ENCODE assay signal across 19 cellular contexts in genomic region chr3:126151562-126152302, GRCh38. TPM values are rescaled to one million over a fixed set of nuclear protein-coding genes. Genes with fewer than 3 reads are reported as not detected.
"Had no signal": no experiment of that assay in that cellular context is flagged by ENCODE, and none has a peak within 500 bp of the region (broad histone marks: within the 10 kb centered on the region; RNA-seq: fewer than 3 reads in every experiment).

No MANE protein-coding gene starts in this region.

- H3K27me3 Mint-ChIP-seq: activated naive CD8-positive, alpha-beta T cell had no signal

- DNase-seq: amniotic stem cell; foreskin melanocyte; glutamatergic neuron; left ventricle myocardium inferior; mammary epithelial cell; psoas muscle; SK-N-SH; stimulated activated CD8-positive, alpha-beta memory T cell treated with anti-CD3 and anti-CD28 coated beads, Interleukin-4, amount 100 ng/mL, for 48 hours; stimulated activated naive CD4-positive, alpha-beta T cell; T-helper 9 cell; thyroid gland had no signal

- H3K4me3 Mint-ChIP-seq: activated naive CD8-positive, alpha-beta T cell; T-cell had no signal

- H3K27ac ChIP-seq: cardiac muscle cell, dorsolateral prefrontal cortex, left ventricle myocardium inferior, psoas muscle, right lobe of liver, thyroid gland had no signal

- H3K27me3 ChIP-seq: cardiac muscle cell, dorsolateral prefrontal cortex, right lobe of liver, thyroid gland had no signal

- ATAC-seq: activated CD4-positive, CD25-positive, alpha-beta regulatory T cell treated with anti-CD3 and anti-CD28 coated beads, Interleukin-2, amount 50 U/mL, for 24 hours; psoas muscle; right lobe of liver; T-cell had no signal

- H3K36me3 ChIP-seq: cardiac muscle cell, thyroid gland had no signal

- H3K9ac ChIP-seq: SK-N-SH had no signal

- H3K9me3 ChIP-seq: left ventricle myocardium inferior, psoas muscle, right lobe of liver, SK-N-SH, thyroid gland had no signal

- H3K4me1 Mint-ChIP-seq: T-cell had no signal

- H3K4me1 ChIP-seq: left ventricle myocardium inferior, psoas muscle, right lobe of liver, thyroid gland had no signal

- H3K27ac Mint-ChIP-seq: activated naive CD8-positive, alpha-beta T cell; T-cell had no signal

- H3K4me3 ChIP-seq: cardiac muscle cell, dorsolateral prefrontal cortex, left ventricle myocardium inferior, psoas muscle, right lobe of liver, thyroid gland had no signal

- H3K36me3 Mint-ChIP-seq: activated naive CD8-positive, alpha-beta T cell; T-cell had no signal

- H3K9me3 Mint-ChIP-seq: T-cell had no signal

RNA-seq across cellular contexts. Expression of gene ALDH1L1, which starts 28.7 kb away (rescaled TPM):
- total RNA-seq: activated CD8-positive, alpha-beta memory T cell treated with anti-CD3 and anti-CD28 coated beads for 36 hours; myocyte had no signal
